14 cellular contexts compared by ENCODE assay signal in genomic region chr6:3739311-3739897, GRCh38.
"Had no signal": no experiment of that assay in that cellular context is flagged by ENCODE, and none has a peak within 500 bp of the region (broad histone marks: within the 10 kb centered on the region; RNA-seq: fewer than 3 reads in every experiment).

No MANE protein-coding gene starts in this region.

- H3K27me3 Mint-ChIP-seq: type B pancreatic cell had no signal

- H3K4me3 ChIP-seq: ovary, skin epidermis had no signal

- H3K9me3 Mint-ChIP-seq: activated CD8-positive, alpha-beta T cell treated with anti-CD3 and anti-CD28 coated beads for 36 hours; activated naive CD8-positive, alpha-beta T cell treated with anti-CD3 and anti-CD28 coated beads, Interleukin-2, amount 50 U/mL, for 24 hours; activated T-helper 1 cell treated with anti-CD3 and anti-CD28 coated beads, Interleukin-12 subunit alpha, Interleukin-12 subunit beta, Interleukin-2, Interleukin-4 antibody, amounts not matched to agents 30 ng/mL and 10 ng/mL and 1 ng/mL, durations not matched to agents 14 hours and 24 hours and 36 hours; type B pancreatic cell had no signal

- H3K9me3 ChIP-seq: ovary had no signal

- H3K36me3 ChIP-seq: ovary had no signal

- H3K27ac ChIP-seq: ovary had no signal

- H3K4me3 Mint-ChIP-seq: activated CD8-positive, alpha-beta T cell treated with anti-CD3 and anti-CD28 coated beads for 36 hours; activated naive CD8-positive, alpha-beta T cell treated with anti-CD3 and anti-CD28 coated beads, Interleukin-2, amount 50 U/mL, for 24 hours; activated T-helper 1 cell treated with anti-CD3 and anti-CD28 coated beads, Interleukin-12 subunit alpha, Interleukin-12 subunit beta, Interleukin-2, Interleukin-4 antibody, amounts not matched to agents 30 ng/mL and 10 ng/mL and 1 ng/mL, durations not matched to agents 14 hours and 24 hours and 36 hours; dendritic cell treated with granulocyte-macrophage colony-stimulating factor and Interleukin-4, amounts not matched to agents 40 ng/mL and 50 ng/mL, for 4 days; nephron; T-helper 17 cell; type B pancreatic cell had no signal

- ATAC-seq: activated CD8-positive, alpha-beta T cell treated with anti-CD3 and anti-CD28 coated beads for 36 hours; activated naive CD8-positive, alpha-beta T cell treated with anti-CD3 and anti-CD28 coated beads, Interleukin-2, amount 50 U/mL, for 24 hours; T-helper 17 cell had no signal

- H3K27ac Mint-ChIP-seq: activated CD8-positive, alpha-beta T cell treated with anti-CD3 and anti-CD28 coated beads for 36 hours; activated naive CD8-positive, alpha-beta T cell treated with anti-CD3 and anti-CD28 coated beads, Interleukin-2, amount 50 U/mL, for 24 hours; activated T-helper 1 cell treated with anti-CD3 and anti-CD28 coated beads, Interleukin-12 subunit alpha, Interleukin-12 subunit beta, Interleukin-2, Interleukin-4 antibody, amounts not matched to agents 30 ng/mL and 10 ng/mL and 1 ng/mL, durations not matched to agents 14 hours and 24 hours and 36 hours; dendritic cell treated with granulocyte-macrophage colony-stimulating factor and Interleukin-4, amounts not matched to agents 40 ng/mL and 50 ng/mL, for 4 days; nephron; T-helper 17 cell; type B pancreatic cell had no signal

- H3K27me3 ChIP-seq: ovary had no signal

- DNase-seq: activated CD8-positive, alpha-beta memory T cell treated with anti-CD3 and anti-CD28 coated beads, Interleukin-2, amount 50 U/mL, for 4 hours; activated CD8-positive, alpha-beta T cell treated with anti-CD3 and anti-CD28 coated beads for 36 hours; activated naive CD4-positive, alpha-beta T cell treated with Interleukin-2 at 50 U/mL for 16 hours; activated naive CD8-positive, alpha-beta T cell treated with anti-CD3 and anti-CD28 coated beads, Interleukin-2, amount 50 U/mL, for 24 hours; central memory CD4-positive, alpha-beta T cell; foreskin fibroblast; SHP77 treated with DMSO at 0.1 percent for 48 hours; T-helper 17 cell had no signal
